Comparison of ENCODE assay signal across 8 cellular contexts in the genomic region with DNA sequence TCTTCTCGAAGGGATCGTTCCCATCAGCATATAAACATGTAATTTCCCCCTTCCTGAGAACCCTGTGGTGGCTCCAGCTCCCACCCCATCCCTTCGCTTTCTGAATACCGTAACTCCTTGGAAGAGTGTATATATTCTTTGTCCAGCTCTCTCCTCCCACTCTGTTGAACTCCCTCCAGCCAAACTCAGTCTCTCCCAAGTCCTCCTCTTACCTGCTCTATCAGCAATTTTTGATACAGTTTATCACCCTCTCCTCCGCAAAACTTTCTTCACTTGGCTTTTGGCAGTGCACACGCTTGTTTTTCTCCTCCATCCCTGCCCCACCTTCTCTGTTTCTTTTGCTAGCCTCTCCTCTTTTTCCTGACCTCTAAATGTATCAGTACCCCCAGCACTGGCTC.
DNase-seq lines count a peak whose midpoint lies in the region; ATAC-seq lines count a peak whose summit lies in the region.

No MANE protein-coding gene starts in this region.

- H3K9me3 ChIP-seq in HUES48 (ENCODE audit: control insufficient read depth, insufficient read depth, low read length) (no peaks in the 10 kb centered on the region), iPS-15b (ENCODE audit: control insufficient read depth, insufficient read depth, low read length) (no peaks in the 10 kb centered on the region)

- peak overlapping the region; percentile 5 for H3K27ac ChIP-seq in HUES48 (ENCODE audit: low read depth, low read length)

- peak overlapping the region; percentile 49; the same call in 1 of the 2 replicates for H3K9ac ChIP-seq in HUES48 (ENCODE audit: low read depth, low read length)
- peak overlapping the region; percentile 90 for H3K9ac ChIP-seq in iPS-15b (ENCODE audit: low read depth, low read length)

- H3K27ac Mint-ChIP-seq in activated naive CD8-positive, alpha-beta T cell = peak overlapping the region; percentile 96
- H3K27ac Mint-ChIP-seq in stimulated activated memory B cell treated with anti-CD40 and anti-IgM and Interleukin-4, amounts not matched to agents 10 μg/mL and 1 μg/mL and 100 μg/mL, for 72 hours = peak overlapping the region; percentile 92

- H3K4me3 ChIP-seq in HUES48 (ENCODE audit: low read depth, low read length) (peak overlapping the region; percentile 64), iPS-15b (ENCODE audit: low read depth, low read length) (peak overlapping the region; percentile 92)

- H3K36me3 ChIP-seq in HUES48 (ENCODE audit: control insufficient read depth, insufficient read depth, low read length) (no peaks in the 10 kb centered on the region), iPS-15b (ENCODE audit: control insufficient read depth, insufficient read depth, low read length) (no peaks in the 10 kb centered on the region)

- H3K27me3 ChIP-seq in HUES48 (ENCODE audit: control insufficient read depth, insufficient read depth, low read length) (no peaks in the 10 kb centered on the region), iPS-15b (ENCODE audit: control insufficient read depth, insufficient read depth, low read length) (peaks cover 2% of the 10 kb centered on the region)

- no peaks in the 10 kb centered on the region for H3K9me3 Mint-ChIP-seq in activated naive CD8-positive, alpha-beta T cell (ENCODE audit: low read depth)
- H3K9me3 Mint-ChIP-seq in stimulated activated memory B cell treated with anti-CD40 and anti-IgM and Interleukin-4, amounts not matched to agents 10 μg/mL and 1 μg/mL and 100 μg/mL, for 72 hours = no peaks in the 10 kb centered on the region

- no peaks in the 10 kb centered on the region for H3K27me3 Mint-ChIP-seq in activated naive CD8-positive, alpha-beta T cell
- peaks cover 12% of the 10 kb centered on the region for H3K27me3 Mint-ChIP-seq in stimulated activated memory B cell treated with anti-CD40 and anti-IgM and Interleukin-4, amounts not matched to agents 10 μg/mL and 1 μg/mL and 100 μg/mL, for 72 hours

- H3K4me1 ChIP-seq in HUES48 (ENCODE audit: control insufficient read depth, insufficient read depth, low read length) (peaks cover 7% of the 10 kb centered on the region), iPS-15b (ENCODE audit: control insufficient read depth, insufficient read depth, low read length) (peaks cover 4% of the 10 kb centered on the region)

- ATAC-seq in stimulated activated memory B cell treated with anti-CD40 and anti-IgM and Interleukin-4, amounts not matched to agents 10 μg/mL and 1 μg/mL and 100 μg/mL, for 72 hours = no peak
- ATAC-seq in GM18519 (IDR thresholded peaks at IDR 0.05; ENCODE audit: low FRiP score, unreplicated experiment) (no peak), GM19452 (IDR thresholded peaks at IDR 0.05; ENCODE audit: unreplicated experiment) (no peak)

- no peaks in the 10 kb centered on the region for H3K36me3 Mint-ChIP-seq in activated naive CD8-positive, alpha-beta T cell
- no peaks in the 10 kb centered on the region for H3K36me3 Mint-ChIP-seq in stimulated activated memory B cell treated with anti-CD40 and anti-IgM and Interleukin-4, amounts not matched to agents 10 μg/mL and 1 μg/mL and 100 μg/mL, for 72 hours

- DNase-seq in mucosa of gallbladder (ENCODE audit: low spot score) (no peak), T-helper 9 cell (no peak)

- peaks cover 47% of the 10 kb centered on the region for H3K4me1 Mint-ChIP-seq in activated naive CD8-positive, alpha-beta T cell (ENCODE audit: low read depth)
- peaks cover 51% of the 10 kb centered on the region for H3K4me1 Mint-ChIP-seq in stimulated activated memory B cell treated with anti-CD40 and anti-IgM and Interleukin-4, amounts not matched to agents 10 μg/mL and 1 μg/mL and 100 μg/mL, for 72 hours

- H3K4me3 Mint-ChIP-seq in activated naive CD8-positive, alpha-beta T cell = peak overlapping the region; percentile 93
- H3K4me3 Mint-ChIP-seq in stimulated activated memory B cell treated with anti-CD40 and anti-IgM and Interleukin-4, amounts not matched to agents 10 μg/mL and 1 μg/mL and 100 μg/mL, for 72 hours = peak overlapping the region; percentile 98
